ENCODE assay signal across 15 cellular contexts in the genomic region with DNA sequence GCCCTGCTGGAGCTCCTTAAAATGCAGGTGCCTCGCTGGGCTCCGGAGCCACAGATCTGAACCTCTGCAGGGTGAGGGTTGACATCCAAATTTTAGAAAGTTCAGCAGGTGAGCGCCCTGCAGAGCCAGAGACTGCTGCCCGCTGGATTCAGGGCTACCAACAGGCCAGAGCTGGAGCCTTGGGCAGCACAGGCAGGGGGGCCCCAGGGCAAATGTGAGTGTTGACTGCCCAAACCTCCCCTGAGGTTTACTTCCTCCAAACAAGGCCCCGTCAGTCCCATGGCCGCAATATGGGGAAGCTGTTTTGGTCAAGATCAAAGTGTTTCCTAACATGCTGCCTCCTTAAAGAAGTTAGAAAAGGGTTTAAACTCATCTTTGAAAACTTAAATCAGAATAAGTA. TPM values are rescaled to one million over a fixed set of nuclear protein-coding genes. Genes with fewer than 3 reads are reported as not detected.
A peak's percentile ranks its signal among the peaks of the same experiment; 100 is the strongest.
DNase-seq lines count a peak whose midpoint lies in the region; ATAC-seq and TF ChIP-seq lines count a peak whose summit lies in the region.
"Had no signal": no experiment of that assay in that cellular context is flagged by ENCODE, and none has a peak within 500 bp of the region (broad histone marks: within the 10 kb centered on the region; RNA-seq: fewer than 3 reads in every experiment).

No MANE protein-coding gene starts in this region.

- H3K27ac Mint-ChIP-seq in activated naive CD4-positive, alpha-beta T cell treated with anti-CD3 and anti-CD28 coated beads for 36 hours, result no peak overlapping the region

- CTCF ChIA-PET in activated naive CD4-positive, alpha-beta T cell treated with anti-CD3 and anti-CD28 coated beads for 36 hours (lab: Charles Lee), result interaction anchor here (0.6 to 2.1 kb wide), 4 partner anchors 12 to 229 kb away, joined by 3 to 10 read pairs (median 4); no protein-coding TSS in a partner anchor

- no peaks in the 10 kb centered on the region for H3K27me3 Mint-ChIP-seq in activated naive CD4-positive, alpha-beta T cell treated with anti-CD3 and anti-CD28 coated beads for 36 hours (ENCODE audit: low read depth)

- H3K9me3 ChIP-seq in heart right ventricle, result no peaks in the 10 kb centered on the region
- H3K9me3 ChIP-seq in psoas muscle, result no peaks in the 10 kb centered on the region

- H3K4me1 ChIP-seq in heart right ventricle (peaks cover 0 to 53% (median 12%) of the 10 kb centered on the region in 9 donors), psoas muscle (peaks cover 44% of the 10 kb centered on the region)

- H3K36me3 ChIP-seq in heart right ventricle, result peaks cover 0 to 96% (median 29%) of the 10 kb centered on the region in 9 donors
- H3K36me3 ChIP-seq in psoas muscle (ENCODE audit: insufficient read depth in 1 of 2, low read depth in 1 of 2), result peaks cover 0 to 57% of the 10 kb centered on the region in 2 donors

- WGBS in heart right ventricle, 2 donors, result 91 to 92% methylated on average over 6 of the region's 6 CpGs
- 78 to 92% (median 79%) methylated on average over 6 of the region's 6 CpGs for WGBS in psoas muscle, 3 donors

- H3K36me3 Mint-ChIP-seq in activated naive CD4-positive, alpha-beta T cell treated with anti-CD3 and anti-CD28 coated beads for 36 hours (ENCODE audit: low read depth), result peaks cover 22% of the 10 kb centered on the region

- H3K27me3 ChIP-seq in heart right ventricle (no peaks in the 10 kb centered on the region), psoas muscle (ENCODE audit: insufficient read depth in 3 of 3, low read length in 2 of 3) (no peaks in the 10 kb centered on the region)
- H3K27me3 ChIP-seq: brain microvascular endothelial cell had no signal

- no peak for TF ChIP-seq CTCF in heart right ventricle (IDR thresholded peaks at IDR 0.05)
- TF ChIP-seq CTCF in psoas muscle (IDR thresholded peaks at IDR 0.05), result no peak

- H3K4me1 Mint-ChIP-seq in activated naive CD4-positive, alpha-beta T cell treated with anti-CD3 and anti-CD28 coated beads for 36 hours (ENCODE audit: low read depth), result peaks cover 12% of the 10 kb centered on the region

- peak; percentile 88 for DNase-seq in CD1c-positive myeloid dendritic cell (ENCODE audit: extremely low spot score)
- peak; percentile 19 for DNase-seq in OCI-M1 (lab: John Stamatoyannopoulos, UW)
- no peak for DNase-seq in heart right ventricle
- no peak for DNase-seq in psoas muscle
- no peak for DNase-seq in foreskin melanocyte
- no peak for DNase-seq in NCI-H774 (lab: John Stamatoyannopoulos, UW)
- no peak for DNase-seq in activated naive CD4-positive, alpha-beta T cell treated with anti-CD3 and anti-CD28 coated beads for 36 hours
- DNase-seq: activated CD4-positive, alpha-beta T cell treated with anti-CD3 and anti-CD28 coated beads, Interleukin-2, amount 50 U/mL, for 4 hours; activated effector memory CD4-positive, alpha-beta T cell treated with anti-CD3 and anti-CD28 coated beads, Interleukin-2, amount 50 U/mL, for 16 hours; brain microvascular endothelial cell; GOT3; occipital lobe; PC-9; T-helper 2 cell had no signal

- no peak overlapping the region for H3K4me3 Mint-ChIP-seq in activated naive CD4-positive, alpha-beta T cell treated with anti-CD3 and anti-CD28 coated beads for 36 hours

- H3K27ac ChIP-seq in heart right ventricle (peak overlapping the region in 1 of 10 donors; percentile 80), psoas muscle (peak overlapping the region; percentile 86)
- H3K27ac ChIP-seq: brain microvascular endothelial cell, PC-9 had no signal

- intact Hi-C loops in heart right ventricle (cut with DNase I) (loop anchor here in 2 of 10 donors (5.0 to 10.0 kb wide), 2 partner anchors 101 to 104 kb away; no protein-coding TSS in a partner anchor), psoas muscle (cut with DNase I) (loop anchor here (2.0 to 10.0 kb wide), 2 partner anchors 99 to 101 kb away; no protein-coding TSS in a partner anchor)
- intact Hi-C loops in activated naive CD4-positive, alpha-beta T cell treated with anti-CD3 and anti-CD28 coated beads for 36 hours (cut with micrococcal nuclease), result loop anchor here (1.0 kb wide), 1 partner anchor 103 kb away; no protein-coding TSS in a partner anchor

- no peak overlapping the region for H3K4me3 ChIP-seq in heart right ventricle
- no peak overlapping the region for H3K4me3 ChIP-seq in psoas muscle
- H3K4me3 ChIP-seq: PC-9 had no signal

- peak in 7 of 8 donors; percentile 12 to 74 (median 43) for ATAC-seq in heart right ventricle
- ATAC-seq in psoas muscle, result no peak
- ATAC-seq in HG03439 (IDR thresholded peaks at IDR 0.05; ENCODE audit: unreplicated experiment), result no peak

- no peaks in the 10 kb centered on the region for H3K9me3 Mint-ChIP-seq in activated naive CD4-positive, alpha-beta T cell treated with anti-CD3 and anti-CD28 coated beads for 36 hours

RNA-seq across cellular contexts. Expression of a gene that starts 28.0 kb away (rescaled TPM):
- total RNA-seq in heart right ventricle (10 to 100 TPM; 36.2 to 55.5 (median 43.2) TPM), psoas muscle (10 to 100 TPM; 33.2 to 52.3 (median 44.8) TPM)
- polyA plus RNA-seq in heart right ventricle (10 to 100 TPM; 15.1 to 16.6 TPM), psoas muscle (10 to 100 TPM; 19.7 to 96.0 (median 26.6) TPM)
- 10 to 100 TPM; 16.6 to 17.9 TPM for total RNA-seq in activated naive CD4-positive, alpha-beta T cell treated with anti-CD3 and anti-CD28 coated beads for 36 hours

RNA-seq across cellular contexts. Expression of a gene that starts 44.3 kb away (rescaled TPM):
- total RNA-seq in heart right ventricle, result 10 to 100 TPM in 2 of 10 donors, 1 to 10 TPM in 8; 5.9 to 10.9 (median 8.5) TPM
- polyA plus RNA-seq in heart right ventricle, result 1 to 10 TPM; 2.4 to 3.1 TPM
- 10 to 100 TPM in 3 of 4 donors, 1 to 10 TPM in 1; 8.7 to 14.3 (median 13.3) TPM for total RNA-seq in psoas muscle
- polyA plus RNA-seq in psoas muscle, result 10 to 100 TPM in 1 of 3 donors, 1 to 10 TPM in 2; 3.6 to 18.2 (median 3.9) TPM
- total RNA-seq in activated naive CD4-positive, alpha-beta T cell treated with anti-CD3 and anti-CD28 coated beads for 36 hours, result 1 to 10 TPM; 9.7 to 9.8 TPM

Comparison
In these comparisons a context has a peak if more than half of its experiments do, and no peak if none do; other contexts are left out.
1. DNase-seq: peak in CD1c-positive myeloid dendritic cell (single experiment) and OCI-M1 (single experiment); none in heart right ventricle (0 of 2), psoas muscle (0 of 2), foreskin melanocyte (single experiment), NCI-H774 (single experiment) and activated naive CD4-positive, alpha-beta T cell treated with anti-CD3 and anti-CD28 coated beads for 36 hours (single experiment).
2. ATAC-seq: peak in heart right ventricle (7 of 8); none in psoas muscle (0 of 4) and HG03439 (single experiment).